19 cellular contexts compared by ENCODE assay signal in the genomic region with DNA sequence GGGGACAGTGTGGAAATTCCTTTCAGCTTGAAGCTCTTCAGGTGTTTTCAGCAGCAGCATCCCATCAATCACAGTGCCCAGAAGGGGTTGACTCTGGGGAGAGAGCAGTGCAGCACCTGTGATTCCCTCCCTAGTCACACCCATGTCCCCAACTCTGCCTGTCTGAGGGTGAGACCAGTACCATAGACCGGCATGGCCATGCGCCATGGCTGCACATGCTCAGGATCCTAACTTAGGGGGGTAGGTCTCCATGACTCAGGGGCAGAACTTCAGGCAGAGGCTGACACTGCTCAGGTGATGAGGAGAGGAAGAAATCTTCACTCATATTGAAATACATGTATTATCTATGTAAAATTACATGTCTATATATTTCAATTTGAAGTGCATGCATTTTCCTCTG. TPM values are rescaled to one million over a fixed set of nuclear protein-coding genes. Genes with fewer than 3 reads are reported as not detected.
A peak's percentile ranks its signal among the peaks of the same experiment; 100 is the strongest.
DNase-seq lines count a peak whose midpoint lies in the region; ATAC-seq and TF ChIP-seq lines count a peak whose summit lies in the region.
"Had no signal": no experiment of that assay in that cellular context is flagged by ENCODE, and none has a peak within 500 bp of the region (broad histone marks: within the 10 kb centered on the region; RNA-seq: fewer than 3 reads in every experiment).

No MANE protein-coding gene starts in this region.

- H3K27ac ChIP-seq in CD8-positive, alpha-beta T cell (ENCODE audit: low read depth, low read length): no peak overlapping the region
- H3K27ac ChIP-seq: BLaER1 had no signal

- H3K4me1 ChIP-seq in CD8-positive, alpha-beta T cell (ENCODE audit: insufficient read depth, low read length): no peaks in the 10 kb centered on the region
- H3K4me1 ChIP-seq: BE2C, BLaER1, Caco-2 had no signal

- peak; percentile 38 for DNase-seq in activated CD8-positive, alpha-beta memory T cell treated with anti-CD3 and anti-CD28 coated beads, Interleukin-2, amount 50 U/mL, for 48 hours
- no peak for DNase-seq in activated CD8-positive, alpha-beta memory T cell treated with anti-CD3 and anti-CD28 coated beads for 24 hours
- no peak for DNase-seq in left lobe of liver (ENCODE audit: low spot score)
- DNase-seq in posterior vena cava (ENCODE audit: low spot score): peak; percentile 26
- no peak for DNase-seq in NCI-H1105 (lab: John Stamatoyannopoulos, UW)
- DNase-seq in ecto neural progenitor cell (ENCODE audit: low spot score): no peak
- no peak for DNase-seq in CD8-positive, alpha-beta T cell
- DNase-seq: 8988T; ACHN; BE2C; C1 segment of cervical spinal cord; Calu3; CD4-positive, alpha-beta memory T cell; CD4-positive, CD25-positive, alpha-beta regulatory T cell; DMS79 treated with DMSO at 0.1 percent for 48 hours; GF-D8 had no signal

- H3K4me3 Mint-ChIP-seq in CD8-positive, alpha-beta T cell: no peak overlapping the region
- H3K4me3 Mint-ChIP-seq: CD14-positive monocyte; CD4-positive, alpha-beta memory T cell; CD4-positive, CD25-positive, alpha-beta regulatory T cell had no signal

- H3K9me3 ChIP-seq in CD8-positive, alpha-beta T cell (ENCODE audit: low read length): no peaks in the 10 kb centered on the region
- H3K9me3 ChIP-seq: BE2C, BLaER1, Caco-2 had no signal

- H3K27me3 Mint-ChIP-seq in CD8-positive, alpha-beta T cell (ENCODE audit: low read depth): peaks cover 22% of the 10 kb centered on the region

- intact Hi-C loops in posterior vena cava (cut with DNase I): no loop called here
- intact Hi-C loops in CD8-positive, alpha-beta T cell (cut with DNase I, micrococcal nuclease): no loop called here

- no peaks in the 10 kb centered on the region for H3K36me3 ChIP-seq in CD8-positive, alpha-beta T cell (ENCODE audit: insufficient read depth, low read length)
- H3K36me3 ChIP-seq: BE2C, BLaER1 had no signal

- no peak overlapping the region for H3K27ac Mint-ChIP-seq in CD8-positive, alpha-beta T cell
- H3K27ac Mint-ChIP-seq: CD14-positive monocyte; CD4-positive, alpha-beta memory T cell; CD4-positive, CD25-positive, alpha-beta regulatory T cell had no signal

- no peak for TF ChIP-seq CTCF in CD8-positive, alpha-beta T cell (IDR thresholded peaks at IDR 0.05)

- POLR2A ChIA-PET in CD8-positive, alpha-beta T cell (lab: Charles Lee): no interaction called here

- no peaks in the 10 kb centered on the region for H3K27me3 ChIP-seq in CD8-positive, alpha-beta T cell (ENCODE audit: insufficient read depth, low read length)
- H3K27me3 ChIP-seq: BLaER1 had no signal

- H3K4me3 ChIP-seq in CD8-positive, alpha-beta T cell (ENCODE audit: low read depth, low read length): no peak overlapping the region
- H3K4me3 ChIP-seq: BLaER1 had no signal

- CTCF ChIA-PET in CD8-positive, alpha-beta T cell (lab: Charles Lee): no interaction called here

- H3K4me1 Mint-ChIP-seq in CD8-positive, alpha-beta T cell (ENCODE audit: low read depth): no peaks in the 10 kb centered on the region
- H3K4me1 Mint-ChIP-seq: CD4-positive, alpha-beta memory T cell; CD4-positive, CD25-positive, alpha-beta regulatory T cell had no signal

- H3K36me3 Mint-ChIP-seq in CD8-positive, alpha-beta T cell: no peaks in the 10 kb centered on the region
- H3K36me3 Mint-ChIP-seq: CD4-positive, alpha-beta memory T cell; CD4-positive, CD25-positive, alpha-beta regulatory T cell had no signal

- ATAC-seq in left lobe of liver: peak; percentile 2
- no peak for ATAC-seq in CD8-positive, alpha-beta T cell

- H3K9me3 Mint-ChIP-seq in CD8-positive, alpha-beta T cell: no peaks in the 10 kb centered on the region

RNA-seq across cellular contexts. Expression of a gene that starts 19.9 kb away (rescaled TPM):
- total RNA-seq in left lobe of liver: 2,727 TPM
- 10 to 100 TPM; 29.9 to 95.9 TPM for total RNA-seq in posterior vena cava
- total RNA-seq in CD8-positive, alpha-beta T cell: not detected

Comparison
In these comparisons a context has a peak if more than half of its experiments do, and no peak if none do; other contexts are left out.
1. DNase-seq: peak in activated CD8-positive, alpha-beta memory T cell treated with anti-CD3 and anti-CD28 coated beads, Interleukin-2, amount 50 U/mL, for 48 hours (single experiment) and posterior vena cava (single experiment); none in activated CD8-positive, alpha-beta memory T cell treated with anti-CD3 and anti-CD28 coated beads for 24 hours (single experiment), left lobe of liver (single experiment), NCI-H1105 (single experiment), ecto neural progenitor cell (single experiment) and CD8-positive, alpha-beta T cell (0 of 7).
2. RNA of a gene that starts 19.9 kb away (total RNA-seq): 2,727 TPM in left lobe of liver (single experiment); 29.9 to 95.9 TPM in posterior vena cava and not detected in CD8-positive, alpha-beta T cell; every median in the first group is over 10 times any median in the second.